1 cellular context compared by ENCODE assay signal in the genomic region with DNA sequence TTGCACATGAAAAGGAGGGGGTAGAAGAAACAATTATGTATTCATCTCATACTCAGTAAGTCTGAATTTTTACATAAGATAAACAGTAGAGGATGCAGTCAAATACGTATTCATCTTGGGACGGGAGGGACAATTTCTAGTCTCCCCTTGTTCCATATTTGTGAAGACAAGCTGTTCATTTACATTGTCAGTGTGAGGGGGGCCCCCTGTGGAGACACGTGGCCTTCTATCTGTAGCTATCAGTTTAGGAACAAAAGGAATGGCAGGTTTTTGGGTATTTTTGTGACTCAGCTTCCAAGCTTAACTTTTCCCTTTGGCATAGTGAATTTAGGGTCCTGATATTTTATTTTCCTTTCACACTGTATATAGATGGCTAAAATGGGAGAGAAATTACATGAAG.
TF ChIP-seq lines count a peak whose summit lies in the region.

No MANE protein-coding gene starts in this region.

TF ChIP-seq in GM12878, 131 proteins besides CTCF, POLR2A, EP300 and RAD21:
- TF ChIP-seq RAD51 (IDR thresholded peaks at IDR 0.05): 0 out of 2 replicates have a peak, but pooled peaks have one; percentile 38
- TF ChIP-seq GATAD2B (conservative IDR thresholded peaks at IDR 0.05; ENCODE audit: low read depth): no peak
